Comparison of ENCODE assay signal across 19 cellular contexts in genomic region chr6:169896826-169897456, GRCh38.
"Had no signal": no experiment of that assay in that cellular context is flagged by ENCODE, and none has a peak within 500 bp of the region (broad histone marks: within the 10 kb centered on the region; RNA-seq: fewer than 3 reads in every experiment).

No MANE protein-coding gene starts in this region.

- DNase-seq: cerebellar nuclear complex; cortex of kidney; effector memory CD4-positive, alpha-beta T cell; gastrocnemius medialis; glutamatergic neuron; mammary epithelial cell; mucosa of descending colon; occipital lobe; right cardiac atrium; small intestine; stimulated activated CD4-positive, alpha-beta T cell treated with anti-CD3 and anti-CD28 coated beads, Interleukin-2, amount 100 ng/mL, for 48 hours; stimulated activated naive CD8-positive, alpha-beta T cell treated with anti-CD3 and anti-CD28 coated beads, Interleukin-15, Interleukin-2, amounts not matched to agents 100 U/mL and 50 U/mL, for 24 hours; thyroid gland; upper lobe of right lung had no signal

- H3K27me3 ChIP-seq: dorsolateral prefrontal cortex, gastrocnemius medialis, suprapubic skin, thyroid gland, upper lobe of right lung had no signal

- H3K9me3 ChIP-seq: esophagus muscularis mucosa, gastrocnemius medialis, mucosa of descending colon, suprapubic skin, thyroid gland, upper lobe of right lung had no signal

- H3K36me3 ChIP-seq: esophagus muscularis mucosa, gastrocnemius medialis, suprapubic skin, thyroid gland, upper lobe of right lung had no signal

- H3K27ac ChIP-seq: dorsolateral prefrontal cortex, epithelial cell of prostate, esophagus muscularis mucosa, gastrocnemius medialis, suprapubic skin, thyroid gland, upper lobe of right lung had no signal

- H3K4me1 ChIP-seq: esophagus muscularis mucosa, gastrocnemius medialis, suprapubic skin, thyroid gland, upper lobe of right lung had no signal

- H3K4me3 Mint-ChIP-seq: naive thymus-derived CD8-positive, alpha-beta T cell had no signal

- H3K4me3 ChIP-seq: dorsolateral prefrontal cortex, esophagus muscularis mucosa, gastrocnemius medialis, mucosa of descending colon, suprapubic skin, thyroid gland, upper lobe of right lung had no signal
